ENCODE assay signal across 14 cellular contexts in the genomic region with DNA sequence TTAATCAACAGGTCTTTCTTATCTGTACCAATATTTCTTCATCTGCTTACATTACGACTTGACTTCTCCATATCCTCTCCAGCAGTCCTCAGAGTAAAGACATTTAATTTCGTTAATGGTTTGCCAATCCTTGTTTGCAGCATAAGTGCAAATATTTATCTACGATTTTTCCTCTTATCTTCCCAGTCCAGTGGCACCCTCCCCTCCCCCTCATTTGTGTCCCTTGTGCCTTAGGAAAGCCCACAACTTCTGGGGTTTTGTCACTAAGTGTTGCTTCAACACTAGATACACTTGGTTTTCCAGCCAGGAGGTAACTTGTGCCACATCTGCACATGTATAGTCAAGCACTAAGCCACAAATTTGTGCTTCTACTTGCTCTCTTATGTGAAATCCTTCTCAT.
DNase-seq lines count a peak whose midpoint lies in the region; ATAC-seq and TF ChIP-seq lines count a peak whose summit lies in the region.
"Had no signal": no experiment of that assay in that cellular context is flagged by ENCODE, and none has a peak within 500 bp of the region (broad histone marks: within the 10 kb centered on the region; RNA-seq: fewer than 3 reads in every experiment).

No MANE protein-coding gene starts in this region.

- no peaks in the 10 kb centered on the region for H3K27me3 ChIP-seq in BE2C
- no peaks in the 10 kb centered on the region for H3K27me3 ChIP-seq in transverse colon

- H3K36me3 ChIP-seq in BE2C (no peaks in the 10 kb centered on the region), transverse colon (no peaks in the 10 kb centered on the region)

- DNase-seq in BE2C: peak; percentile 16
- DNase-seq in OCI-M1 (lab: John Stamatoyannopoulos, UW): peak; percentile 50
- peak; percentile 87 for DNase-seq in left lobe of liver (ENCODE audit: low spot score)
- peak; percentile 16 for DNase-seq in transverse colon
- DNase-seq: ACHN; C1 segment of cervical spinal cord; CD4-positive, alpha-beta T cell; DMS79; GOT3; H9 had no signal

- H3K9me3 ChIP-seq in BE2C (no peaks in the 10 kb centered on the region), transverse colon (no peaks in the 10 kb centered on the region)

- no peak overlapping the region for H3K27ac ChIP-seq in transverse colon

- peak; percentile 81 for ATAC-seq in left lobe of liver
- ATAC-seq in GM19035 (IDR thresholded peaks at IDR 0.05; ENCODE audit: unreplicated experiment): no peak
- ATAC-seq in HG02763 (IDR thresholded peaks at IDR 0.05; ENCODE audit: unreplicated experiment): no peak
- no peak for ATAC-seq in HG03469 (IDR thresholded peaks at IDR 0.05; ENCODE audit: unreplicated experiment)
- ATAC-seq: GM12878 had no signal

- H3K4me1 ChIP-seq in BE2C (peaks cover 10% of the 10 kb centered on the region; the same call in 1 of the 2 replicates), transverse colon (peaks cover 0 to 13% (median 3%) of the 10 kb centered on the region in 4 donors)

- H3K4me3 ChIP-seq in BE2C (ENCODE audit: low read depth, low read length): no peak overlapping the region
- no peak overlapping the region for H3K4me3 ChIP-seq in transverse colon
- H3K4me3 ChIP-seq: GM12878 had no signal

- intact Hi-C loops in transverse colon (cut with DNase I; ENCODE audit: low total_unique reads): no loop called here

- TF ChIP-seq CTCF in BE2C (IDR thresholded peaks at IDR 0.05; ENCODE audit: low read depth, low read length) (no peak), transverse colon (IDR thresholded peaks at IDR 0.05) (no peak)

- TF ChIP-seq EP300 in transverse colon (IDR thresholded peaks at IDR 0.05; ENCODE audit: low read depth): no peak

- in situ Hi-C loops in transverse colon (cut with MboI; ENCODE audit: low pct_ligation_motif_present in 1 of 4, low pct_unique_long_range_greater_than_20kb in 1 of 4, low sequenced_read_pairs in 3 of 4): no loop called here

- 44% methylated on average over 3 of the region's 3 CpGs for WGBS in transverse colon (ENCODE audit: low coverage in 1 of 2), 2 donors

- TF ChIP-seq POLR2A in transverse colon (IDR thresholded peaks at IDR 0.05): no peak

Comparison
In these comparisons a context has a peak if more than half of its experiments do, and no peak if none do; other contexts are left out.
1. DNase-seq: peak in every context shown above with its lines; median percentile 87 in left lobe of liver; 50 in OCI-M1; 16 in BE2C; 16 in transverse colon.